ENCODE assay signal across 8 cellular contexts in the genomic region with DNA sequence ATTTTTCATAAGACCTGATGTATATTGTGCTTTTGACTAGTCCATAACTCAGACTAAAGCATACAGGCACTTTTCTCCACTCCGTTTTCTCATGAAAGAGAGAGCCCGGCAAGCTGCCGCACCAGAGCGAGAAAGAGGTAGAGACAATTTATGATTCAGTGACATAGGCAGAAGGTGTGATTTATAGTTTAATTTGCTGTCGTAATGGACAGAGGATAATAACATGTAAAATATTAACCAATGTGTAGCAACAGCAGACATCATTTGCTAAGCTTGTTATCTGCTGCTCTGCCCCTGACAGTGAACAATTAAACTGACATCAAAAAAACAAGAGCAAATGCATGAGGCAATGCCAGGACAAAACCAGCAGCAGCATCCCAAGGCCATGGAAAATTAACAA.
"Had no signal": no experiment of that assay in that cellular context is flagged by ENCODE, and none has a peak within 500 bp of the region (broad histone marks: within the 10 kb centered on the region; RNA-seq: fewer than 3 reads in every experiment).

No MANE protein-coding gene starts in this region.

- H2AFZ ChIP-seq: GM23248 had no signal

- H3K4me3 ChIP-seq: GM23248 had no signal

- H3K4me2 ChIP-seq: KMS-11 had no signal

- FAIRE-seq: H54, HTR-8/SVneo had no signal

- DNase-seq: GM23248, H9, HCEC 1CT, HFFc6, KBM-7 had no signal

- H3K9ac ChIP-seq: GM23248, KMS-11 had no signal

- H3K27ac ChIP-seq: GM23248, KMS-11 had no signal
